Comparison of ENCODE assay signal across 1 cellular context in the genomic region with DNA sequence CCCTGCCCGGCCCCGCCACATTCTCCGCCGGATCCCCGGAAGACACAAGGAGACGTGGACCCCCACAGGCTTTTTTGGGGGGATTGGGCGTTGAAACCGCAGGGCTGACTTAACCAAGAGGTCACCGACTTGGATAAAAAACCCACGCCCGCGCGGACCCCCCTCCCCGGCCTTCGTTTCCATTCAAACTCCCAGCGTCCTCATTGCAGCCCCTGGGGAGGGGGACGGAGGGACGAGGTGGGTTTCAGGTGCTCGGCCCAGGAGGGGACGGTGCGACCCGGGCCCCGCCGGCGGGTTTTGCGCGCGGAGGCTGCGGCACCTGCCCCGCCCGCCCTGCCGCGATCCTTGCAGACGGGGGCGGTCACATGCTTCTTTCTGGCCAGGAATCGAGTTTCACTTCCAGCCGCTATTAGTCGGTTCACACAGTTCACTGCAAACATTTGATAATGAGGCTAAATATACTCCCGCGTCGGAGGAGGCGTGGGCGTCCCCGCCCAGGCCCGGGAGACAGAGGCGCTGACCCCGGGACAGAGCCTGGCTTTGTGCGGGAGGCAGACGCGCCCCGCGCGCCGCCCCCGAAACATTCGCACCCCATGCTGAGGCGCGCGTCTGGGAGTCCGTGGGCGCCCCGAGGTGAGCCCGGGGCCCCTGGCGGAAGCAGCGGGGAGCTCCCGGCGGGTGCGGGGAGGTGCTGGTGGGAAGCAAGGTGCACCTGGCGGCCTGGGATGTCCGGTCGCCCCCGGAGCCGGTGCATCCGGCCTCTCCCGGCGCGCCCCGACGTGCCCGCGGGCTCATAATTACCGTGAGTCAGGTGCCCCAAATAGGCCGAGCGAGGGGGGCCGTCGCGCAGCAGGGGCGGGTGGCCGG.
A peak's percentile ranks its signal among the peaks of the same experiment; 100 is the strongest.
TF ChIP-seq lines count a peak whose summit lies in the region.

No MANE protein-coding gene starts in this region.

TF ChIP-seq in K562, 482 proteins besides CTCF, POLR2A, EP300 and RAD21 (continued from another document and continues in another):
- TF ChIP-seq ZNF518B (CRISPR knock-in tag; IDR thresholded peaks at IDR 0.05) = no peak
- TF ChIP-seq TOE1 (IDR thresholded peaks at IDR 0.05; ENCODE audit: borderline replicate concordance) = peak; percentile 66; the same call in 1 of the 2 replicates
- no peak for TF ChIP-seq TOE1 (CRISPR knock-in tag; IDR thresholded peaks at IDR 0.05; ENCODE audit: borderline replicate concordance, low read depth)
- TF ChIP-seq MBD2 (IDR thresholded peaks at IDR 0.05; ENCODE audit: borderline replicate concordance, low read depth) = no peak
- TF ChIP-seq PCBP1 (IDR thresholded peaks at IDR 0.05; ENCODE audit: low read depth, low read length, poor library complexity, severe bottlenecking) = peak; percentile 68
- TF ChIP-seq CREB1 (IDR thresholded peaks at IDR 0.05) = peak; percentile 29; the same call in 1 of the 2 replicates
- TF ChIP-seq CREB1 (CRISPR knock-in tag; IDR thresholded peaks at IDR 0.05) = no peak
- TF ChIP-seq KAT8 (IDR thresholded peaks at IDR 0.05; ENCODE audit: low read depth) = no peak
- peak in 1 of 2 experiments; percentile 13; a peak in 1 of 3 replicates for TF ChIP-seq CBX3 (IDR thresholded peaks at IDR 0.05; ENCODE audit: borderline replicate concordance in 1 of 2, low read length in 2 of 2)
- peak in 1 of 2 experiments; percentile 44; a peak in 1 of 4 replicates for TF ChIP-seq RCOR1 (IDR thresholded peaks at IDR 0.05; ENCODE audit: borderline replicate concordance in 1 of 2, low read depth in 2 of 2, low read length in 2 of 2)
- no peak for TF ChIP-seq SREBF1 (IDR thresholded peaks at IDR 0.05; ENCODE audit: borderline replicate concordance, low read depth, low read length)
- peak; percentile 35; the same call in 1 of the 2 replicates for TF ChIP-seq MEF2D (tag; conservative IDR thresholded peaks at IDR 0.05; ENCODE audit: low read depth)
- TF ChIP-seq ARID1B (IDR thresholded peaks at IDR 0.05) = peak; percentile 59
- TF ChIP-seq CCNT2 (IDR thresholded peaks at IDR 0.05; ENCODE audit: borderline replicate concordance, extremely low read depth, insufficient read length, low read depth, low read length) = peak; percentile 73
- peak; percentile 62 for TF ChIP-seq BHLHE40 (IDR thresholded peaks at IDR 0.05; ENCODE audit: low read length)
- TF ChIP-seq TFAP4 (CRISPR knock-in tag; IDR thresholded peaks at IDR 0.05; ENCODE audit: borderline replicate concordance) = 0 out of 2 replicates have a peak, but pooled peaks have one; percentile 43
- no peak for TF ChIP-seq NR0B1 (IDR thresholded peaks at IDR 0.05; ENCODE audit: partially characterized antibody)
- TF ChIP-seq TBL1XR1 (IDR thresholded peaks at IDR 0.05; ENCODE audit: low read length in 2 of 2) = peak in 1 of 2 experiments; percentile 70; a peak in 2 of 4 replicates
- no peak; the same call in none of the 2 replicates for TF ChIP-seq CREM (IDR thresholded peaks at IDR 0.05; ENCODE audit: low read depth)
- TF ChIP-seq GMEB1 (CRISPR knock-in tag; IDR thresholded peaks at IDR 0.05) = 0 out of 2 replicates have a peak, but pooled peaks have one; percentile 12
- TF ChIP-seq MITF (IDR thresholded peaks at IDR 0.05) = peak; percentile 84
- peak; percentile 65; the same call in 1 of the 2 replicates for TF ChIP-seq RAD51 (IDR thresholded peaks at IDR 0.05; ENCODE audit: borderline replicate concordance, low read depth)
- TF ChIP-seq ZFX (CRISPR knock-in tag; IDR thresholded peaks at IDR 0.05) = peak; percentile 61
- peak; percentile 47; the same call in 1 of the 2 replicates for TF ChIP-seq SOX6 (IDR thresholded peaks at IDR 0.05)
- TF ChIP-seq ZNF311 (CRISPR knock-in tag; IDR thresholded peaks at IDR 0.05) = no peak
- TF ChIP-seq MEF2A (IDR thresholded peaks at IDR 0.05; ENCODE audit: control insufficient read depth, low read depth, low read length) = peak; percentile 88
- no peak for TF ChIP-seq PTBP1 (IDR thresholded peaks at IDR 0.05; ENCODE audit: low read depth, low read length)
- peak; percentile 27; the same call in 1 of the 2 replicates for TF ChIP-seq KLF1 (tag; IDR thresholded peaks at IDR 0.05)
- TF ChIP-seq ZNF766 (CRISPR knock-in tag; conservative IDR thresholded peaks at IDR 0.05) = no peak
- TF ChIP-seq HNRNPLL (IDR thresholded peaks at IDR 0.05; ENCODE audit: low read depth, low read length, poor library complexity, severe bottlenecking) = peak; percentile 22
- TF ChIP-seq BCOR (IDR thresholded peaks at IDR 0.05) = 0 out of 2 replicates have a peak, but pooled peaks have one; percentile 14
- TF ChIP-seq ZNF263 (CRISPR knock-in tag; IDR thresholded peaks at IDR 0.05; ENCODE audit: borderline replicate concordance) = no peak
- peak; percentile 99 for TF ChIP-seq EGR1 (conservative IDR thresholded peaks at IDR 0.05)
- TF ChIP-seq UBTF (IDR thresholded peaks at IDR 0.05; ENCODE audit: borderline replicate concordance in 1 of 2, low read depth in 2 of 2, low read length in 2 of 2) = 0 out of 4 replicates have a peak, but pooled peaks of 1 of the 2 experiments have one; percentile 61
- TF ChIP-seq, protein P1, sequence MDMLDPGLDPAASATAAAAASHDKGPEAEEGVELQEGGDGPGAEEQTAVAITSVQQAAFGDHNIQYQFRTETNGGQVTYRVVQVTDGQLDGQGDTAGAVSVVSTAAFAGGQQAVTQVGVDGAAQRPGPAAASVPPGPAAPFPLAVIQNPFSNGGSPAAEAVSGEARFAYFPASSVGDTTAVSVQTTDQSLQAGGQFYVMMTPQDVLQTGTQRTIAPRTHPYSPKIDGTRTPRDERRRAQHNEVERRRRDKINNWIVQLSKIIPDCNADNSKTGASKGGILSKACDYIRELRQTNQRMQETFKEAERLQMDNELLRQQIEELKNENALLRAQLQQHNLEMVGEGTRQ (CRISPR knock-in tag; IDR thresholded peaks at IDR 0.05) = peak; percentile 64
- TF ChIP-seq ZNF592 (IDR thresholded peaks at IDR 0.05) = no peak
- TF ChIP-seq LARP7 (IDR thresholded peaks at IDR 0.05) = no peak
- TF ChIP-seq RB1 (IDR thresholded peaks at IDR 0.05; ENCODE audit: low read depth) = peak; percentile 10; the same call in 1 of the 2 replicates
- peak; percentile 74 for TF ChIP-seq L3MBTL2 (IDR thresholded peaks at IDR 0.05)
- TF ChIP-seq NCOA6 (IDR thresholded peaks at IDR 0.05) = peak; percentile 34; the same call in 1 of the 2 replicates
- TF ChIP-seq NFIC (IDR thresholded peaks at IDR 0.05) = peak; percentile 53; the same call in 1 of the 2 replicates
- peak; percentile 58 for TF ChIP-seq TEAD4 (IDR thresholded peaks at IDR 0.05; ENCODE audit: low read length)
- no peak for TF ChIP-seq TEAD4 (CRISPR knock-in tag; IDR thresholded peaks at IDR 0.05; ENCODE audit: borderline replicate concordance)
- TF ChIP-seq NRF1 (conservative IDR thresholded peaks at IDR 0.05 in 1 of 2, IDR thresholded peaks at IDR 0.05 in 1 of 2) = peak; percentile 34 to 41; a peak in 3 of 4 replicates
